In the genomic region with DNA sequence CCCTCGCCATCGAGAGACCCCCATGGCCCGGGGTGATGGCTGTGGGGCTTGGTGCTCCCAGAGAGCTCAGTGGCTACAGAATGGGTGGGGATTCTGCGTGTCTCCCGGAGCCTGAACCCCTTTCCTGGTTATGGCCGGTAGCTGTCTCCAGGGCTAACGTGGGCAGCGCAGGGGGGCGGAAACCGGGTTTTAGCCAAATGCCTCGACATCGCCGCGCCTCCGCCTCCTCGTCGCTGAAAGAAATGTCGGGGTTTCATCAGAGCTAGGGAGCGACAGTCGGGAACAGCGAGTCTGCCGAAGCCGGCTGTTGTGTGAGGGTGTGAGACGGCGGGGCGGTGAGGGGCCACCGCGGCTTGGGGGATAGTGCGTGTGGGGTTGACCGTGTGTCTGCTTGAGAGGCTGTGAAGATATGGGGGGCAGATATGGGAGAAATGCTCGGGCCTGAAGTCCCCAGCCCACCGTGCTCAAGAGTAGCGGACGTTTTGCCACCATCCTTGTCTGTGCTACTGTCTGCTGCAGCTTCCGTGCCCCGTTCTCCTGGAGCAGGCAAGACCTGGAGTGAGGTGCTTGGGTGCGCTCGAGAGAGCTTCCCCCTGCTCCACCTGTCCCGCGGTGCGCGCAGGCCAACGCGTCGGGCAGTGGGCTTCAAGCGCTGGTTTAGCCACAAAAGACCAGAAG, we compare ENCODE assay signal across 1 cellular context.
TF ChIP-seq lines count a peak whose summit lies in the region.

No MANE protein-coding gene starts in this region.

TF ChIP-seq in WTC11, 78 proteins besides CTCF, POLR2A, EP300 and RAD21 (continued from another document):
- TF ChIP-seq, protein P1, sequence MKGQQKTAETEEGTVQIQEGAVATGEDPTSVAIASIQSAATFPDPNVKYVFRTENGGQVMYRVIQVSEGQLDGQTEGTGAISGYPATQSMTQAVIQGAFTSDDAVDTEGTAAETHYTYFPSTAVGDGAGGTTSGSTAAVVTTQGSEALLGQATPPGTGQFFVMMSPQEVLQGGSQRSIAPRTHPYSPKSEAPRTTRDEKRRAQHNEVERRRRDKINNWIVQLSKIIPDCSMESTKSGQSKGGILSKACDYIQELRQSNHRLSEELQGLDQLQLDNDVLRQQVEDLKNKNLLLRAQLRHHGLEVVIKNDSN (CRISPR knock-in tag; IDR thresholded peaks at IDR 0.05) = no peak
- TF ChIP-seq NFATC4 (CRISPR knock-in tag; IDR thresholded peaks at IDR 0.05) (no peak), ELF4 (CRISPR knock-in tag; IDR thresholded peaks at IDR 0.05; ENCODE audit: low read depth) (no peak), ZNF138 (CRISPR knock-in tag; conservative IDR thresholded peaks at IDR 0.05) (no peak), NR3C1 (CRISPR knock-in tag; conservative IDR thresholded peaks at IDR 0.05; ENCODE audit: low read depth) (no peak), ZBTB21 (CRISPR knock-in tag; IDR thresholded peaks at IDR 0.05; ENCODE audit: borderline replicate concordance) (no peak), MYBL2 (CRISPR knock-in tag; IDR thresholded peaks at IDR 0.05) (no peak)
- TF ChIP-seq, protein P2, sequence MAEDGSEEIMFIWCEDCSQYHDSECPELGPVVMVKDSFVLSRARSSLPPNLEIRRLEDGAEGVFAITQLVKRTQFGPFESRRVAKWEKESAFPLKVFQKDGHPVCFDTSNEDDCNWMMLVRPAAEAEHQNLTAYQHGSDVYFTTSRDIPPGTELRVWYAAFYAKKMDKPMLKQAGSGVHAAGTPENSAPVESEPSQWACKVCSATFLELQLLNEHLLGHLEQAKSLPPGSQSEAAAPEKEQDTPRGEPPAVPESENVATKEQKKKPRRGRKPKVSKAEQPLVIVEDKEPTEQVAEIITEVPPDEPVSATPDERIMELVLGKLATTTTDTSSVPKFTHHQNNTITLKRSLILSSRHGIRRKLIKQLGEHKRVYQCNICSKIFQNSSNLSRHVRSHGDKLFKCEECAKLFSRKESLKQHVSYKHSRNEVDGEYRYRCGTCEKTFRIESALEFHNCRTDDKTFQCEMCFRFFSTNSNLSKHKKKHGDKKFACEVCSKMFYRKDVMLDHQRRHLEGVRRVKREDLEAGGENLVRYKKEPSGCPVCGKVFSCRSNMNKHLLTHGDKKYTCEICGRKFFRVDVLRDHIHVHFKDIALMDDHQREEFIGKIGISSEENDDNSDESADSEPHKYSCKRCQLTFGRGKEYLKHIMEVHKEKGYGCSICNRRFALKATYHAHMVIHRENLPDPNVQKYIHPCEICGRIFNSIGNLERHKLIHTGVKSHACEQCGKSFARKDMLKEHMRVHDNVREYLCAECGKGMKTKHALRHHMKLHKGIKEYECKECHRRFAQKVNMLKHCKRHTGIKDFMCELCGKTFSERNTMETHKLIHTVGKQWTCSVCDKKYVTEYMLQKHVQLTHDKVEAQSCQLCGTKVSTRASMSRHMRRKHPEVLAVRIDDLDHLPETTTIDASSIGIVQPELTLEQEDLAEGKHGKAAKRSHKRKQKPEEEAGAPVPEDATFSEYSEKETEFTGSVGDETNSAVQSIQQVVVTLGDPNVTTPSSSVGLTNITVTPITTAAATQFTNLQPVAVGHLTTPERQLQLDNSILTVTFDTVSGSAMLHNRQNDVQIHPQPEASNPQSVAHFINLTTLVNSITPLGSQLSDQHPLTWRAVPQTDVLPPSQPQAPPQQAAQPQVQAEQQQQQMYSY (CRISPR knock-in tag; IDR thresholded peaks at IDR 0.05) = no peak
- TF ChIP-seq, protein P3, sequence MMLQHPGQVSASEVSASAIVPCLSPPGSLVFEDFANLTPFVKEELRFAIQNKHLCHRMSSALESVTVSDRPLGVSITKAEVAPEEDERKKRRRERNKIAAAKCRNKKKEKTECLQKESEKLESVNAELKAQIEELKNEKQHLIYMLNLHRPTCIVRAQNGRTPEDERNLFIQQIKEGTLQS (CRISPR knock-in tag; conservative IDR thresholded peaks at IDR 0.05) = no peak
- TF ChIP-seq, protein P4, sequence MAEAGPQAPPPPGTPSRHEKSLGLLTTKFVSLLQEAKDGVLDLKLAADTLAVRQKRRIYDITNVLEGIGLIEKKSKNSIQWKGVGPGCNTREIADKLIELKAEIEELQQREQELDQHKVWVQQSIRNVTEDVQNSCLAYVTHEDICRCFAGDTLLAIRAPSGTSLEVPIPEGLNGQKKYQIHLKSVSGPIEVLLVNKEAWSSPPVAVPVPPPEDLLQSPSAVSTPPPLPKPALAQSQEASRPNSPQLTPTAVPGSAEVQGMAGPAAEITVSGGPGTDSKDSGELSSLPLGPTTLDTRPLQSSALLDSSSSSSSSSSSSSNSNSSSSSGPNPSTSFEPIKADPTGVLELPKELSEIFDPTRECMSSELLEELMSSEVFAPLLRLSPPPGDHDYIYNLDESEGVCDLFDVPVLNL (CRISPR knock-in tag; IDR thresholded peaks at IDR 0.05; ENCODE audit: borderline replicate concordance, low read depth) = no peak; the same call in 1 of the 2 replicates
- TF ChIP-seq, protein P5, sequence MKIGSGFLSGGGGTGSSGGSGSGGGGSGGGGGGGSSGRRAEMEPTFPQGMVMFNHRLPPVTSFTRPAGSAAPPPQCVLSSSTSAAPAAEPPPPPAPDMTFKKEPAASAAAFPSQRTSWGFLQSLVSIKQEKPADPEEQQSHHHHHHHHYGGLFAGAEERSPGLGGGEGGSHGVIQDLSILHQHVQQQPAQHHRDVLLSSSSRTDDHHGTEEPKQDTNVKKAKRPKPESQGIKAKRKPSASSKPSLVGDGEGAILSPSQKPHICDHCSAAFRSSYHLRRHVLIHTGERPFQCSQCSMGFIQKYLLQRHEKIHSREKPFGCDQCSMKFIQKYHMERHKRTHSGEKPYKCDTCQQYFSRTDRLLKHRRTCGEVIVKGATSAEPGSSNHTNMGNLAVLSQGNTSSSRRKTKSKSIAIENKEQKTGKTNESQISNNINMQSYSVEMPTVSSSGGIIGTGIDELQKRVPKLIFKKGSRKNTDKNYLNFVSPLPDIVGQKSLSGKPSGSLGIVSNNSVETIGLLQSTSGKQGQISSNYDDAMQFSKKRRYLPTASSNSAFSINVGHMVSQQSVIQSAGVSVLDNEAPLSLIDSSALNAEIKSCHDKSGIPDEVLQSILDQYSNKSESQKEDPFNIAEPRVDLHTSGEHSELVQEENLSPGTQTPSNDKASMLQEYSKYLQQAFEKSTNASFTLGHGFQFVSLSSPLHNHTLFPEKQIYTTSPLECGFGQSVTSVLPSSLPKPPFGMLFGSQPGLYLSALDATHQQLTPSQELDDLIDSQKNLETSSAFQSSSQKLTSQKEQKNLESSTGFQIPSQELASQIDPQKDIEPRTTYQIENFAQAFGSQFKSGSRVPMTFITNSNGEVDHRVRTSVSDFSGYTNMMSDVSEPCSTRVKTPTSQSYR (CRISPR knock-in tag; IDR thresholded peaks at IDR 0.05) = no peak
